9 cellular contexts compared by ENCODE assay signal in genomic region chr11:5234390-5234834, GRCh38. TPM values are rescaled to one million over a fixed set of nuclear protein-coding genes. Genes with fewer than 3 reads are reported as not detected.
A peak's percentile ranks its signal among the peaks of the same experiment; 100 is the strongest.
DNase-seq lines count a peak whose midpoint lies in the region; ATAC-seq and TF ChIP-seq lines count a peak whose summit lies in the region.
"Had no signal": no experiment of that assay in that cellular context is flagged by ENCODE, and none has a peak within 500 bp of the region (broad histone marks: within the 10 kb centered on the region; RNA-seq: fewer than 3 reads in every experiment).

TSS of gene HBD (minus strand) at chr11:5234483. CDS start at chr11:5234433, 50 bp downstream.

- H2AFZ ChIP-seq in MM.1S (ENCODE audit: low read length) (peak within 1 kb of the TSS; percentile 65), smooth muscle cell (ENCODE audit: low read depth) (no peak within 1 kb of the TSS)

- H3K27ac ChIP-seq in MM.1S (ENCODE audit: low read length) (peak within 1 kb of the TSS; percentile 80), smooth muscle cell (ENCODE audit: low read depth) (no peak within 1 kb of the TSS)

- H3K4me1 ChIP-seq in MM.1S (ENCODE audit: low read length), result peaks cover 51% of the 10 kb centered on the region
- no peaks in the 10 kb centered on the region for H3K4me1 ChIP-seq in smooth muscle cell (ENCODE audit: low read depth)

- ATAC-seq in GM18873 (IDR thresholded peaks at IDR 0.05; ENCODE audit: low FRiP score, unreplicated experiment) (peak; percentile 47), HG02759 (IDR thresholded peaks at IDR 0.05; ENCODE audit: unreplicated experiment) (peak; percentile 78)

- no peaks in the 10 kb centered on the region for H3K27me3 ChIP-seq in MM.1S (replicated peaks; ENCODE audit: insufficient read depth, low read length)
- no peaks in the 10 kb centered on the region for H3K27me3 ChIP-seq in smooth muscle cell (ENCODE audit: low read depth)

- DNase-seq in MM.1S (peak; percentile 79), kidney tubule cell (ENCODE audit: low spot score) (peak; percentile 21), anterior cingulate cortex (lab: John Stamatoyannopoulos, UW) (no peak), NCI-H2029 treated with DMSO at 0.1 percent for 48 hours (lab: John Stamatoyannopoulos, UW) (no peak), smooth muscle cell (lab: John Stamatoyannopoulos, UW; ENCODE audit: unreplicated experiment) (no peak), NCI-H1694 (lab: John Stamatoyannopoulos, UW) (no peak)
- DNase-seq: NCI-H1694 treated with DMSO at 0.1 percent for 48 hours had no signal

- H3K79me2 ChIP-seq in MM.1S (ENCODE audit: low read length) (peaks cover 7% of the 10 kb centered on the region), smooth muscle cell (ENCODE audit: low read depth) (no peaks in the 10 kb centered on the region)

- no peak for TF ChIP-seq CTCF in MM.1S (IDR thresholded peaks at IDR 0.05; ENCODE audit: low read length)
- no peak for TF ChIP-seq CTCF in smooth muscle cell (IDR thresholded peaks at IDR 0.05; ENCODE audit: borderline replicate concordance, insufficient read depth, poor library complexity, severe bottlenecking)

- H3K4me3 ChIP-seq in MM.1S (ENCODE audit: low read length), result peak within 1 kb of the TSS; percentile 40
- H3K4me3 ChIP-seq in smooth muscle cell, result no peak within 1 kb of the TSS

- H3F3A ChIP-seq in MM.1S (ENCODE audit: insufficient read depth, low read length), result peaks cover 36% of the 10 kb centered on the region
- H3F3A ChIP-seq in smooth muscle cell (ENCODE audit: low read depth), result no peaks in the 10 kb centered on the region

- 78% methylated on average over 2 of the region's 2 CpGs for WGBS in smooth muscle cell (ENCODE audit: low lambda C conversion rate)

- H3K9me3 ChIP-seq in MM.1S (replicated peaks; ENCODE audit: insufficient read depth, low read length) (no peaks in the 10 kb centered on the region), smooth muscle cell (replicated peaks; ENCODE audit: low read depth) (no peaks in the 10 kb centered on the region)

- H3K9ac ChIP-seq in MM.1S (ENCODE audit: low read length) (peak within 1 kb of the TSS; percentile 55), smooth muscle cell (ENCODE audit: low read depth) (no peak within 1 kb of the TSS)

- H3K9me2 ChIP-seq in MM.1S (replicated peaks; ENCODE audit: insufficient read depth, low read length), result no peaks in the 10 kb centered on the region

- H4K20me1 ChIP-seq in MM.1S (ENCODE audit: insufficient read depth, low read length), result no peaks in the 10 kb centered on the region
- no peaks in the 10 kb centered on the region for H4K20me1 ChIP-seq in smooth muscle cell (ENCODE audit: low read depth)

- H3K36me3 ChIP-seq in MM.1S (replicated peaks; ENCODE audit: insufficient read depth, low read length) (no peaks in the 10 kb centered on the region), smooth muscle cell (ENCODE audit: low read depth) (no peaks in the 10 kb centered on the region)

- H3K4me2 ChIP-seq in MM.1S (ENCODE audit: low read depth, low read length), result peak within 1 kb of the TSS; percentile 59
- no peak within 1 kb of the TSS for H3K4me2 ChIP-seq in smooth muscle cell

RNA-seq across cellular contexts. Expression of gene HBD, which starts in this region (rescaled TPM):
- total RNA-seq in smooth muscle cell, result not detected in 2 replicates
- polyA plus RNA-seq in smooth muscle cell, result not detected in 2 replicates

Comparison
In these comparisons a context has a peak if more than half of its experiments do, and no peak if none do; other contexts are left out.
1. DNase-seq: peak in MM.1S (single experiment) and kidney tubule cell (single experiment); none in anterior cingulate cortex (0 of 58), NCI-H2029 treated with DMSO at 0.1 percent for 48 hours (single experiment), smooth muscle cell (single experiment) and NCI-H1694 (single experiment).